18 cellular contexts compared by ENCODE assay signal in the genomic region with DNA sequence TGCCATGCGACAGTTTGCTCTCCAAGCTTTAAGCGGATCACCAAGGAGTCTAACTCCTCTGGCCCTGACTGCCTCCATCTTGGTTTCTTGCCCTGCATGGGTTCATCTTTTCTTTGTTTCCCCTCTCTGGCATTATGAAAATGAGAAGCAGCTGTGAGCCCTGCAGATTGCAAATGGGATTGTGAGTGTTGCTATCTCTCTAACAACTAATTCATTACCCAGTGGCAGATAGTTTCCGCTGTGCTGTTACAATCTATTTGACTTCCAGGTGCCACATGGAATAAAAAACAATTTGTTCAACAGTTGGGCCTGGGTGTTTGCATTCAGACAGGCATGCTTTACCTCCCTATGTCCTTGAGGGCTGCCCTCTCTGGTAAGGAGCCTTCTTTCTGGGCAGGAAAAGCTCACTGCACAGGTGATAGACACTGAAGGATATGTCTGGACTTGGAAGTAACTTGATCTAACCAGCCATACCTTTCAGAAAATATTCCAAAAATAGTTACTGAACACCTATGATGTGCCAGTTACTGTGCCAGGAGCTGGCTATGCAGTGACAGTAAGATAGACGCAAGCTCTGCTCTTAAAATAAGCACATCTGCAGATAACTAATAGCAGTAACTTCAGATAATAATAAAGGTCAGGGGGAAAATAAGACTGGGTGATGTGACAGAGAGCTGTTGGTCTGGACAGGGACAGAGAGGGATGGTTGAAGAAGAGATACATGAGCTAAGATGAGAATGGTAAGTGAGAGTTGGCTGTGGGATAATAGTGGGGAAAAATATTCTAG. TPM values are rescaled to one million over a fixed set of nuclear protein-coding genes. Genes with fewer than 3 reads are reported as not detected.
DNase-seq lines count a peak whose midpoint lies in the region; TF ChIP-seq lines count a peak whose summit lies in the region.
"Had no signal": no experiment of that assay in that cellular context is flagged by ENCODE, and none has a peak within 500 bp of the region (broad histone marks: within the 10 kb centered on the region; RNA-seq: fewer than 3 reads in every experiment).

No MANE protein-coding gene starts in this region.

- no peak overlapping the region for H2BK5ac ChIP-seq in mesendoderm (ENCODE audit: low read length)

- H3K9ac ChIP-seq in SK-N-SH, result no peak overlapping the region
- no peak overlapping the region for H3K9ac ChIP-seq in mesendoderm (ENCODE audit: low read length)

- H3K4me1 ChIP-seq in SK-N-SH (ENCODE audit: control insufficient read depth in 1 of 2, insufficient read depth in 2 of 2, low read depth in 1 of 2, low read length in 1 of 2) (peaks cover 0 to 8% of the 10 kb centered on the region in 2 experiments; a peak in 1 of 4 replicates), mesendoderm (ENCODE audit: control insufficient read depth, low read depth, low read length) (peaks cover 6% of the 10 kb centered on the region)

- no peak overlapping the region for H2BK15ac ChIP-seq in mesendoderm (replicated peaks; ENCODE audit: low read depth)

- no peaks in the 10 kb centered on the region for H4K20me1 ChIP-seq in SK-N-SH (ENCODE audit: insufficient read depth)

- H3K27ac ChIP-seq in SK-N-SH (ENCODE audit: low read depth in 2 of 2, low read length in 1 of 2), result no peak overlapping the region
- H3K27ac ChIP-seq in mesendoderm (ENCODE audit: low read depth, low read length), result no peak overlapping the region

- no peak overlapping the region for H2AFZ ChIP-seq in SK-N-SH (ENCODE audit: low read depth)
- H2AFZ ChIP-seq: GM23338 had no signal

- no peak overlapping the region for H3K56ac ChIP-seq in mesendoderm (ENCODE audit: low read length)

- no peaks in the 10 kb centered on the region for H3K36me3 Mint-ChIP-seq in activated CD4-positive, alpha-beta T cell treated with anti-CD3 and anti-CD28 coated beads, Interleukin-2, amount 10 ng/mL, durations not matched to agents 24 days and 14 days (ENCODE audit: low read depth)
- H3K36me3 Mint-ChIP-seq: CD4-positive, alpha-beta memory T cell had no signal

- H3K79me2 ChIP-seq in SK-N-SH (ENCODE audit: insufficient read depth) (no peaks in the 10 kb centered on the region), mesendoderm (ENCODE audit: control insufficient read depth, insufficient read depth, low read length) (no peaks in the 10 kb centered on the region)

- TF ChIP-seq CTCF in SK-N-SH (IDR thresholded peaks at IDR 0.05), result no peak

- H3K27me3 ChIP-seq in SK-N-SH (ENCODE audit: insufficient read depth), result no peaks in the 10 kb centered on the region
- H3K27me3 ChIP-seq in mesendoderm (ENCODE audit: insufficient read depth, low read length, poor library complexity), result no peaks in the 10 kb centered on the region

- H3K4me1 Mint-ChIP-seq in activated CD4-positive, alpha-beta T cell treated with anti-CD3 and anti-CD28 coated beads, Interleukin-2, amount 10 ng/mL, durations not matched to agents 24 days and 14 days, result no peaks in the 10 kb centered on the region
- H3K4me1 Mint-ChIP-seq: CD4-positive, alpha-beta memory T cell; GM23338 had no signal

- no peak overlapping the region for H3K4me2 ChIP-seq in SK-N-SH
- H3K4me2 ChIP-seq in mesendoderm (ENCODE audit: low read length), result no peak overlapping the region
- H3K4me2 ChIP-seq: GM23338 had no signal

- no peaks in the 10 kb centered on the region for H3K9me3 Mint-ChIP-seq in activated CD4-positive, alpha-beta T cell treated with anti-CD3 and anti-CD28 coated beads, Interleukin-2, amount 10 ng/mL, durations not matched to agents 24 days and 14 days
- H3K9me3 Mint-ChIP-seq: GM23338, H9 had no signal

- no peak overlapping the region for H3K4me3 ChIP-seq in SK-N-SH (ENCODE audit: low read depth in 2 of 2, low read length in 1 of 2)
- no peak overlapping the region for H3K4me3 ChIP-seq in mesendoderm (ENCODE audit: low read length)
- H3K4me3 ChIP-seq: GM23338 had no signal

- no peak overlapping the region for H3K4ac ChIP-seq in mesendoderm (ENCODE audit: low read depth, low read length)

- H3K9me3 ChIP-seq in SK-N-SH, result no peaks in the 10 kb centered on the region

- no peak overlapping the region for H4K5ac ChIP-seq in mesendoderm (ENCODE audit: low read length)

- no peak for TF ChIP-seq RAD21 in SK-N-SH (IDR thresholded peaks at IDR 0.05; ENCODE audit: low read length)

- no peak overlapping the region for H4K8ac ChIP-seq in mesendoderm (ENCODE audit: low read depth, low read length)

- CTCF ChIA-PET in SK-N-SH (lab: Yijun Ruan, JAX), result interaction anchor here (1.0 to 1.4 kb wide), 4 partner anchors 9 to 453 kb away, joined by 3 to 4 read pairs (median 4); no protein-coding TSS in a partner anchor

- no peaks in the 10 kb centered on the region for H3F3A ChIP-seq in SK-N-SH (replicated peaks; ENCODE audit: insufficient read depth)

- no peak overlapping the region for H3K18ac ChIP-seq in mesendoderm (ENCODE audit: low read length)

- H3K36me3 ChIP-seq in SK-N-SH (replicated peaks in 1 of 2; ENCODE audit: control insufficient read depth in 1 of 2, insufficient read depth in 2 of 2, low read length in 1 of 2) (no peaks in the 10 kb centered on the region), mesendoderm (ENCODE audit: control insufficient read depth, insufficient read depth, low read length) (no peaks in the 10 kb centered on the region)

- DNase-seq in NCI-H82 (lab: John Stamatoyannopoulos, UW) (peak; percentile 38), NCI-H82 treated with DMSO at 0.1 percent for 48 hours (lab: John Stamatoyannopoulos, UW; ENCODE audit: unreplicated experiment) (no peak), NCI-H69 (lab: John Stamatoyannopoulos, UW) (peak; percentile 37), SK-N-SH (peak; percentile 8), mesendoderm (peak; percentile 32)
- no peak for DNase-seq in activated CD4-positive, alpha-beta T cell treated with anti-CD3 and anti-CD28 coated beads, Interleukin-2, amount 10 ng/mL, durations not matched to agents 24 days and 14 days
- DNase-seq: C1 segment of cervical spinal cord; Calu3; CD4-positive, alpha-beta memory T cell; COR-L47; DMS53; DMS79 treated with DMSO at 0.1 percent for 48 hours; GF-D8; H9 had no signal

- H3K23ac ChIP-seq in mesendoderm (ENCODE audit: low read length), result no peak overlapping the region

- no peak overlapping the region for H2BK120ac ChIP-seq in mesendoderm (ENCODE audit: low read depth, low read length)

- no peaks in the 10 kb centered on the region for H3K9me2 ChIP-seq in SK-N-SH

- H3K27ac Mint-ChIP-seq in activated CD4-positive, alpha-beta T cell treated with anti-CD3 and anti-CD28 coated beads, Interleukin-2, amount 10 ng/mL, durations not matched to agents 24 days and 14 days, result no peak overlapping the region
- H3K27ac Mint-ChIP-seq: GM23338, H9 had no signal

- TF ChIP-seq EP300 in SK-N-SH (IDR thresholded peaks at IDR 0.05; ENCODE audit: borderline replicate concordance in 1 of 2, low read depth in 1 of 2, low read length in 1 of 2), result peak in 1 of 2 experiments; percentile 67; a peak in 2 of 4 replicates

- intact Hi-C loops in activated CD4-positive, alpha-beta T cell treated with anti-CD3 and anti-CD28 coated beads, Interleukin-2, amount 10 ng/mL, durations not matched to agents 24 days and 14 days (cut with micrococcal nuclease), result no loop called here

- no peak overlapping the region for H2AK5ac ChIP-seq in mesendoderm (ENCODE audit: low read length)

- H3K27me3 Mint-ChIP-seq in activated CD4-positive, alpha-beta T cell treated with anti-CD3 and anti-CD28 coated beads, Interleukin-2, amount 10 ng/mL, durations not matched to agents 24 days and 14 days, result no peaks in the 10 kb centered on the region
- H3K27me3 Mint-ChIP-seq: CD4-positive, alpha-beta memory T cell had no signal

- POLR2A ChIA-PET in SK-N-SH (lab: Yijun Ruan, JAX), result interaction anchor here (1.2 kb wide), 1 partner anchor 9 kb away, joined by 3 read pairs; no protein-coding TSS in a partner anchor

- no peaks in the 10 kb centered on the region for H3K79me1 ChIP-seq in mesendoderm (ENCODE audit: low read length)

- WGBS in SK-N-SH (ENCODE audit: low lambda C conversion rate), result 91% methylated on average over 4 of the region's 4 CpGs
- WGBS in mesendoderm (ENCODE audit: extremely low coverage, insufficient coverage, low lambda C conversion rate), result no CpG with 5 or more reads among the region's 4 CpGs

- H3K4me3 Mint-ChIP-seq in activated CD4-positive, alpha-beta T cell treated with anti-CD3 and anti-CD28 coated beads, Interleukin-2, amount 10 ng/mL, durations not matched to agents 24 days and 14 days, result no peak overlapping the region
- H3K4me3 Mint-ChIP-seq: CD4-positive, alpha-beta memory T cell; GM23338; H9 had no signal

TF ChIP-seq in SK-N-SH, 30 proteins besides CTCF, POLR2A, EP300 and RAD21 (continues in another document):
- TF ChIP-seq, protein P1, sequence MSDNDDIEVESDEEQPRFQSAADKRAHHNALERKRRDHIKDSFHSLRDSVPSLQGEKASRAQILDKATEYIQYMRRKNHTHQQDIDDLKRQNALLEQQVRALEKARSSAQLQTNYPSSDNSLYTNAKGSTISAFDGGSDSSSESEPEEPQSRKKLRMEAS (IDR thresholded peaks at IDR 0.05; ENCODE audit: low read depth), result no peak
- TF ChIP-seq FOSL2 (IDR thresholded peaks at IDR 0.05; ENCODE audit: borderline replicate concordance, low read depth), result no peak

RNA-seq across cellular contexts. Expression of a gene that starts 40.1 kb away (rescaled TPM):
- 0.35 and 0.80 TPM in 2 replicates for polyA plus RNA-seq in SK-N-SH (2012; rRNA removed)
- 0.27 and 0.39 TPM in 2 replicates for polyA plus RNA-seq in SK-N-SH (2012; cell fraction: cytosol; rRNA removed)
- 0.62 and 0.83 TPM in 2 replicates for polyA plus RNA-seq in SK-N-SH (2012; cell fraction: nucleus; rRNA removed)
- polyA plus RNA-seq in mesendoderm (2013, experiment 1 of 2), result 0.21 TPM
- 0.41 TPM for polyA plus RNA-seq in mesendoderm (2013, experiment 2 of 2)
- not detected in 2 replicates for total RNA-seq in activated CD4-positive, alpha-beta T cell treated with anti-CD3 and anti-CD28 coated beads, Interleukin-2, amount 10 ng/mL, durations not matched to agents 24 days and 14 days
- total RNA-seq: Calu3; CD4-positive, alpha-beta memory T cell; Daoy; G401; H4 had no signal
- polyA plus RNA-seq: CD4-positive, alpha-beta memory T cell had no signal

Comparison
In these comparisons a context has a peak if more than half of its experiments do, and no peak if none do; other contexts are left out.
1. DNase-seq: peak in NCI-H82 (single experiment), NCI-H69 (single experiment), SK-N-SH (single experiment) and mesendoderm (single experiment); none in NCI-H82 treated with DMSO at 0.1 percent for 48 hours (single experiment) and activated CD4-positive, alpha-beta T cell treated with anti-CD3 and anti-CD28 coated beads, Interleukin-2, amount 10 ng/mL, durations not matched to agents 24 days and 14 days (single experiment).